ENCODE assay signal across 1 cellular context in the genomic region with DNA sequence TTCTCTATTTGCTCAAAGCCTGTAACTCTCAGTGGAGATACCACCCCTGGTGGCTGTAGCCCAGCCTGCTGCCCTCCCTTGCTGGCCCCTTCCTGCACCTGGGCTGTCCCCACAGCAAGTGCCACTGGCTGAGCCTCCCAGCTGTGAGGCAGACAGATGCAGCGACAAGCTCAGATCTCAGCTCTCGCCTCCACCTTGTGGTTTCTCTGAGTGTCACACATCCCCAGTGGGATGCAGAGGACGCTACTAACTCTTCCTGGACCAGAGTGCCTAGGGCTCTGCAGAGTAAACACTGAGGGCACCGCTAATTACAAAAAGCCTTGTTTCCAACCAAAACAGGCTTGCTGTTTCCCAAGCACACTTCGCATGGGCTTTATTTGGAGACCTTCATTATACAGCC.
TF ChIP-seq lines count a peak whose summit lies in the region.

No MANE protein-coding gene starts in this region.

TF ChIP-seq in SK-N-SH treated with all-trans-retinoic acid at 6 μM for 48 hours, 23 proteins besides CTCF, POLR2A, EP300 and RAD21 (continued from another document):
- TF ChIP-seq, protein P1, sequence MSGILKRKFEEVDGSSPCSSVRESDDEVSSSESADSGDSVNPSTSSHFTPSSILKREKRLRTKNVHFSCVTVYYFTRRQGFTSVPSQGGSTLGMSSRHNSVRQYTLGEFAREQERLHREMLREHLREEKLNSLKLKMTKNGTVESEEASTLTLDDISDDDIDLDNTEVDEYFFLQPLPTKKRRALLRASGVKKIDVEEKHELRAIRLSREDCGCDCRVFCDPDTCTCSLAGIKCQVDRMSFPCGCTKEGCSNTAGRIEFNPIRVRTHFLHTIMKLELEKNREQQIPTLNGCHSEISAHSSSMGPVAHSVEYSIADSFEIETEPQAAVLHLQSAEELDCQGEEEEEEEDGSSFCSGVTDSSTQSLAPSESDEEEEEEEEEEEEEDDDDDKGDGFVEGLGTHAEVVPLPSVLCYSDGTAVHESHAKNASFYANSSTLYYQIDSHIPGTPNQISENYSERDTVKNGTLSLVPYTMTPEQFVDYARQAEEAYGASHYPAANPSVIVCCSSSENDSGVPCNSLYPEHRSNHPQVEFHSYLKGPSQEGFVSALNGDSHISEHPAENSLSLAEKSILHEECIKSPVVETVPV (CRISPR knock-in tag; IDR thresholded peaks at IDR 0.05) = no peak
- TF ChIP-seq OSR1 (CRISPR knock-in tag; IDR thresholded peaks at IDR 0.05) = no peak
- no peak for TF ChIP-seq ZNF565 (CRISPR knock-in tag; conservative IDR thresholded peaks at IDR 0.05; ENCODE audit: low read depth)
- TF ChIP-seq PPARA (CRISPR knock-in tag; IDR thresholded peaks at IDR 0.05; ENCODE audit: borderline replicate concordance) = no peak
TF ChIP-seq in SK-N-SH treated with all-trans-retinoic acid at 6 μM for 48 hours: peak in this region for 0.
